14 cellular contexts compared by ENCODE assay signal in genomic region chr2:1162246-1162645, GRCh38.
DNase-seq lines count a peak whose midpoint lies in the region; ATAC-seq and TF ChIP-seq lines count a peak whose summit lies in the region.
"Had no signal": no experiment of that assay in that cellular context is flagged by ENCODE, and none has a peak within 500 bp of the region (broad histone marks: within the 10 kb centered on the region; RNA-seq: fewer than 3 reads in every experiment).

No MANE protein-coding gene starts in this region.

- peak overlapping the region; percentile 67 for H3K27ac ChIP-seq in naive thymus-derived CD4-positive, alpha-beta T cell (ENCODE audit: low read depth, low read length)
- H3K27ac ChIP-seq: colonic mucosa, SJCRH30 had no signal

- H3K4me1 ChIP-seq in naive thymus-derived CD4-positive, alpha-beta T cell (ENCODE audit: control insufficient read depth in 2 of 2, insufficient read depth in 2 of 2, low read length in 2 of 2): peaks cover 0 to 23% of the 10 kb centered on the region in 2 donors
- H3K4me1 ChIP-seq: colonic mucosa, gastroesophageal sphincter, SJCRH30 had no signal

- DNase-seq in stimulated activated naive CD8-positive, alpha-beta T cell treated with anti-CD3 and anti-CD28 coated beads, Interleukin-15, amount 100 ng/mL, for 72 hours: no peak
- DNase-seq in activated CD8-positive, alpha-beta T cell treated with anti-CD3 and anti-CD28 coated beads, Interleukin-2, amount 10 ng/mL, durations not matched to agents 7 days and 5 days: no peak
- no peak for DNase-seq in naive thymus-derived CD4-positive, alpha-beta T cell
- no peak for DNase-seq in CD14-positive monocyte (ENCODE audit: low spot score)
- DNase-seq: colonic mucosa, H9, NCI-H187 treated with DMSO at 0.1 percent for 48 hours, NCI-H510A had no signal

- no peaks in the 10 kb centered on the region for H3K27me3 Mint-ChIP-seq in stimulated activated naive CD8-positive, alpha-beta T cell treated with anti-CD3 and anti-CD28 coated beads, Interleukin-15, Interleukin-2, amounts not matched to agents 100 ng/mL and 50 ng/mL, for 24 hours
- H3K27me3 Mint-ChIP-seq in stimulated activated naive CD8-positive, alpha-beta T cell treated with anti-CD3 and anti-CD28 coated beads, Interleukin-15, amount 100 ng/mL, for 72 hours: no peaks in the 10 kb centered on the region
- no peaks in the 10 kb centered on the region for H3K27me3 Mint-ChIP-seq in activated CD8-positive, alpha-beta T cell treated with anti-CD3 and anti-CD28 coated beads, Interleukin-2, amount 10 ng/mL, durations not matched to agents 7 days and 5 days (ENCODE audit: low read depth)
- no peaks in the 10 kb centered on the region for H3K27me3 Mint-ChIP-seq in naive thymus-derived CD4-positive, alpha-beta T cell
- peaks cover 0 to 7% (median 1%) of the 10 kb centered on the region in 3 donors for H3K27me3 Mint-ChIP-seq in CD14-positive monocyte (ENCODE audit: low read depth in 3 of 3)

- TF ChIP-seq CTCF in CD14-positive monocyte (IDR thresholded peaks at IDR 0.05): no peak

- H3K4me1 Mint-ChIP-seq in stimulated activated naive CD8-positive, alpha-beta T cell treated with anti-CD3 and anti-CD28 coated beads, Interleukin-15, Interleukin-2, amounts not matched to agents 100 ng/mL and 50 ng/mL, for 24 hours (ENCODE audit: low read depth): peaks cover 25% of the 10 kb centered on the region
- H3K4me1 Mint-ChIP-seq in stimulated activated naive CD8-positive, alpha-beta T cell treated with anti-CD3 and anti-CD28 coated beads, Interleukin-15, amount 100 ng/mL, for 72 hours: peaks cover 38% of the 10 kb centered on the region
- H3K4me1 Mint-ChIP-seq in activated CD8-positive, alpha-beta T cell treated with anti-CD3 and anti-CD28 coated beads, Interleukin-2, amount 10 ng/mL, durations not matched to agents 7 days and 5 days (ENCODE audit: low read depth): peaks cover 21% of the 10 kb centered on the region
- peaks cover 20 to 66% (median 52%) of the 10 kb centered on the region in 7 donors for H3K4me1 Mint-ChIP-seq in naive thymus-derived CD4-positive, alpha-beta T cell
- H3K4me1 Mint-ChIP-seq in CD14-positive monocyte: no peaks in the 10 kb centered on the region
- H3K4me1 Mint-ChIP-seq: H9 had no signal

- no peak overlapping the region for H3K4me3 Mint-ChIP-seq in stimulated activated naive CD8-positive, alpha-beta T cell treated with anti-CD3 and anti-CD28 coated beads, Interleukin-15, Interleukin-2, amounts not matched to agents 100 ng/mL and 50 ng/mL, for 24 hours
- H3K4me3 Mint-ChIP-seq in stimulated activated naive CD8-positive, alpha-beta T cell treated with anti-CD3 and anti-CD28 coated beads, Interleukin-15, amount 100 ng/mL, for 72 hours: no peak overlapping the region
- no peak overlapping the region for H3K4me3 Mint-ChIP-seq in activated CD8-positive, alpha-beta T cell treated with anti-CD3 and anti-CD28 coated beads, Interleukin-2, amount 10 ng/mL, durations not matched to agents 7 days and 5 days
- peak overlapping the region in 9 of 10 donors; percentile 12 to 89 (median 80) for H3K4me3 Mint-ChIP-seq in naive thymus-derived CD4-positive, alpha-beta T cell
- H3K4me3 Mint-ChIP-seq in CD14-positive monocyte: no peak overlapping the region
- H3K4me3 Mint-ChIP-seq: H9 had no signal

- no peaks in the 10 kb centered on the region for H3K27me3 ChIP-seq in naive thymus-derived CD4-positive, alpha-beta T cell (ENCODE audit: control insufficient read depth in 2 of 2, insufficient read depth in 2 of 2, low read length in 2 of 2)
- H3K27me3 ChIP-seq: colonic mucosa, gastroesophageal sphincter, SJCRH30 had no signal

- H3K36me3 Mint-ChIP-seq in stimulated activated naive CD8-positive, alpha-beta T cell treated with anti-CD3 and anti-CD28 coated beads, Interleukin-15, Interleukin-2, amounts not matched to agents 100 ng/mL and 50 ng/mL, for 24 hours (ENCODE audit: low read depth): peaks cover 16% of the 10 kb centered on the region
- peaks cover 19% of the 10 kb centered on the region for H3K36me3 Mint-ChIP-seq in activated CD8-positive, alpha-beta T cell treated with anti-CD3 and anti-CD28 coated beads, Interleukin-2, amount 10 ng/mL, durations not matched to agents 7 days and 5 days (ENCODE audit: low read depth)
- H3K36me3 Mint-ChIP-seq in naive thymus-derived CD4-positive, alpha-beta T cell: peaks cover 0 to 20% (median 4%) of the 10 kb centered on the region in 5 donors
- H3K36me3 Mint-ChIP-seq in CD14-positive monocyte: no peaks in the 10 kb centered on the region

- POLR2A ChIA-PET in activated CD8-positive, alpha-beta T cell treated with anti-CD3 and anti-CD28 coated beads, Interleukin-2, amount 10 ng/mL, durations not matched to agents 7 days and 5 days (lab: Charles Lee): no interaction called here
- POLR2A ChIA-PET in naive thymus-derived CD4-positive, alpha-beta T cell (lab: Charles Lee): interaction anchor here (0.8 kb wide), 1 partner anchor 71 kb away, joined by 3 read pairs; no protein-coding TSS in a partner anchor

- no peaks in the 10 kb centered on the region for H3K36me3 ChIP-seq in naive thymus-derived CD4-positive, alpha-beta T cell (ENCODE audit: control insufficient read depth in 2 of 3, insufficient read depth in 3 of 3, low read length in 3 of 3)
- H3K36me3 ChIP-seq: colonic mucosa, gastroesophageal sphincter, SJCRH30 had no signal

- peaks cover 17% of the 10 kb centered on the region for H3K9me3 Mint-ChIP-seq in stimulated activated naive CD8-positive, alpha-beta T cell treated with anti-CD3 and anti-CD28 coated beads, Interleukin-15, Interleukin-2, amounts not matched to agents 100 ng/mL and 50 ng/mL, for 24 hours
- peaks cover 31 to 35% of the 10 kb centered on the region in 2 donors for H3K9me3 Mint-ChIP-seq in stimulated activated naive CD8-positive, alpha-beta T cell treated with anti-CD3 and anti-CD28 coated beads, Interleukin-15, amount 100 ng/mL, for 72 hours
- peaks cover 16% of the 10 kb centered on the region for H3K9me3 Mint-ChIP-seq in activated CD8-positive, alpha-beta T cell treated with anti-CD3 and anti-CD28 coated beads, Interleukin-2, amount 10 ng/mL, durations not matched to agents 7 days and 5 days (ENCODE audit: insufficient read depth)
- H3K9me3 Mint-ChIP-seq in naive thymus-derived CD4-positive, alpha-beta T cell: peaks cover 0 to 30% (median 4%) of the 10 kb centered on the region in 11 donors
- peaks cover 19 to 33% (median 25%) of the 10 kb centered on the region in 7 donors for H3K9me3 Mint-ChIP-seq in CD14-positive monocyte

- no peak for ATAC-seq in stimulated activated naive CD8-positive, alpha-beta T cell treated with anti-CD3 and anti-CD28 coated beads, Interleukin-15, amount 100 ng/mL, for 72 hours
- ATAC-seq in activated CD8-positive, alpha-beta T cell treated with anti-CD3 and anti-CD28 coated beads, Interleukin-2, amount 10 ng/mL, durations not matched to agents 7 days and 5 days: no peak
- ATAC-seq in naive thymus-derived CD4-positive, alpha-beta T cell: no peak
- ATAC-seq in GM19023 (IDR thresholded peaks at IDR 0.05; ENCODE audit: unreplicated experiment) (no peak), HG03159 (IDR thresholded peaks at IDR 0.05; ENCODE audit: unreplicated experiment) (no peak), HG03457 (IDR thresholded peaks at IDR 0.05; ENCODE audit: unreplicated experiment) (no peak)
- ATAC-seq: gastroesophageal sphincter had no signal

- peaks cover 0 to 6% (median 0%) of the 10 kb centered on the region in 3 experiments for H3K9me3 ChIP-seq in naive thymus-derived CD4-positive, alpha-beta T cell (ENCODE audit: control insufficient read depth in 2 of 3, low read length in 3 of 3)
- H3K9me3 ChIP-seq: colonic mucosa, SJCRH30 had no signal

- CTCF ChIA-PET in activated CD8-positive, alpha-beta T cell treated with anti-CD3 and anti-CD28 coated beads, Interleukin-2, amount 10 ng/mL, durations not matched to agents 7 days and 5 days (lab: Charles Lee): no interaction called here
- CTCF ChIA-PET in naive thymus-derived CD4-positive, alpha-beta T cell (lab: Charles Lee): no interaction called here

- H3K4me3 ChIP-seq in naive thymus-derived CD4-positive, alpha-beta T cell (ENCODE audit: low read length): no peak overlapping the region
- H3K4me3 ChIP-seq: colonic mucosa, gastroesophageal sphincter, SJCRH30 had no signal

- peak overlapping the region; percentile 94 for H3K27ac Mint-ChIP-seq in stimulated activated naive CD8-positive, alpha-beta T cell treated with anti-CD3 and anti-CD28 coated beads, Interleukin-15, Interleukin-2, amounts not matched to agents 100 ng/mL and 50 ng/mL, for 24 hours
- H3K27ac Mint-ChIP-seq in stimulated activated naive CD8-positive, alpha-beta T cell treated with anti-CD3 and anti-CD28 coated beads, Interleukin-15, amount 100 ng/mL, for 72 hours: peak overlapping the region in 1 of 2 donors; percentile 98
- H3K27ac Mint-ChIP-seq in activated CD8-positive, alpha-beta T cell treated with anti-CD3 and anti-CD28 coated beads, Interleukin-2, amount 10 ng/mL, durations not matched to agents 7 days and 5 days: peak overlapping the region; percentile 93
- peak overlapping the region; percentile 91 to 100 (median 96) for H3K27ac Mint-ChIP-seq in naive thymus-derived CD4-positive, alpha-beta T cell
- no peak overlapping the region for H3K27ac Mint-ChIP-seq in CD14-positive monocyte

- intact Hi-C loops in naive thymus-derived CD4-positive, alpha-beta T cell (cut with micrococcal nuclease): loop anchor here in 1 of 2 donors (10.0 kb wide), 1 partner anchor 353 kb away; no protein-coding TSS in a partner anchor
- intact Hi-C loops in CD14-positive monocyte (cut with micrococcal nuclease): no loop called here

Comparison
In these comparisons a context has a peak if more than half of its experiments do, and no peak if none do; other contexts are left out.
1. H3K27ac Mint-ChIP-seq: peak in stimulated activated naive CD8-positive, alpha-beta T cell treated with anti-CD3 and anti-CD28 coated beads, Interleukin-15, Interleukin-2, amounts not matched to agents 100 ng/mL and 50 ng/mL, for 24 hours (single experiment), activated CD8-positive, alpha-beta T cell treated with anti-CD3 and anti-CD28 coated beads, Interleukin-2, amount 10 ng/mL, durations not matched to agents 7 days and 5 days (single experiment) and naive thymus-derived CD4-positive, alpha-beta T cell (9 of 9); none in CD14-positive monocyte (0 of 7).
2. H3K4me3 Mint-ChIP-seq: peak in naive thymus-derived CD4-positive, alpha-beta T cell (9 of 10); none in stimulated activated naive CD8-positive, alpha-beta T cell treated with anti-CD3 and anti-CD28 coated beads, Interleukin-15, Interleukin-2, amounts not matched to agents 100 ng/mL and 50 ng/mL, for 24 hours (single experiment), stimulated activated naive CD8-positive, alpha-beta T cell treated with anti-CD3 and anti-CD28 coated beads, Interleukin-15, amount 100 ng/mL, for 72 hours (0 of 2), activated CD8-positive, alpha-beta T cell treated with anti-CD3 and anti-CD28 coated beads, Interleukin-2, amount 10 ng/mL, durations not matched to agents 7 days and 5 days (single experiment) and CD14-positive monocyte (0 of 2).